Comparison of ENCODE assay signal across 23 cellular contexts in the genomic region with DNA sequence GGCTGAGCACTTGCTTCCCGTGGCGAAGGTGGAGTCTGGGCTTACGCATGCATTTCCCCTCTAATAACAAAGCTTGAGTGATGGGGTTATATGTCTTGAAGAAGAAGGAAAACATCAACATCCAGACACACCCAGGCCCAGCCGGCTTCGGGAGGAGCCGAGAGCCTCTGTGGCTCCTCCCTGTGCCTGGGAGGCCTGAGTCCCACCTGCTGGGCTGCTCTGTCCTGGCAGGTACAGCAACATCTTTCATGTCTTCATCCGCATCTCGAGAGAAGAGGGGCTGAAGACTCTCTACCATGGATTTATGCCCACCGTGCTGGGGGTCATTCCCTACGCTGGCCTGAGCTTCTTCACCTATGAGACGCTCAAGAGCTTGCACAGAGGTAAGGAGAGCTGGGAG. TPM values are rescaled to one million over a fixed set of nuclear protein-coding genes. Genes with fewer than 3 reads are reported as not detected.
DNase-seq lines count a peak whose midpoint lies in the region; ATAC-seq and TF ChIP-seq lines count a peak whose summit lies in the region.
"Had no signal": no experiment of that assay in that cellular context is flagged by ENCODE, and none has a peak within 500 bp of the region (broad histone marks: within the 10 kb centered on the region; RNA-seq: fewer than 3 reads in every experiment).

No MANE protein-coding gene starts in this region.

- no peak overlapping the region for H3K27ac Mint-ChIP-seq in GM23338
- no peak overlapping the region for H3K27ac Mint-ChIP-seq in endodermal cell
- H3K27ac Mint-ChIP-seq in type B pancreatic cell: peak overlapping the region; percentile 74

- no peaks in the 10 kb centered on the region for H3K36me3 ChIP-seq in GM23338 (ENCODE audit: insufficient read depth)
- no peaks in the 10 kb centered on the region for H3K36me3 ChIP-seq in endodermal cell (ENCODE audit: control insufficient read depth, insufficient read depth, low read length)
- H3K36me3 ChIP-seq: Peyer's patch, SJCRH30 had no signal

- H3K36me3 Mint-ChIP-seq in GM23338 (ENCODE audit: low read depth): peaks cover 7% of the 10 kb centered on the region; the same call in 2 of the 3 replicates
- H3K36me3 Mint-ChIP-seq in endodermal cell (ENCODE audit: low read depth): peaks cover 3% of the 10 kb centered on the region
- no peaks in the 10 kb centered on the region for H3K36me3 Mint-ChIP-seq in type B pancreatic cell

- no peak overlapping the region for H3K9ac ChIP-seq in endodermal cell (ENCODE audit: extremely low read depth, low read length, poor library complexity, severe bottlenecking)

- H3K9me3 ChIP-seq in endodermal cell (ENCODE audit: control insufficient read depth, low read length): no peaks in the 10 kb centered on the region
- H3K9me3 ChIP-seq: BLaER1 treated with 17β-estradiol and CSF1 and Interleukin-3, amounts not matched to agents 10 nM and 100 nM; Caco-2; Peyer's patch; SJCRH30 had no signal

- H3K4me3 Mint-ChIP-seq in GM23338: no peak overlapping the region; the same call in 2 of the 3 replicates
- no peak overlapping the region for H3K4me3 Mint-ChIP-seq in endodermal cell
- H3K4me3 Mint-ChIP-seq in type B pancreatic cell: peak overlapping the region; percentile 44
- H3K4me3 Mint-ChIP-seq: CD4-positive, alpha-beta memory T cell had no signal

- no peak for TF ChIP-seq CTCF in GM23338 (conservative IDR thresholded peaks at IDR 0.05; ENCODE audit: low read depth in 2 of 2)
- no peak for TF ChIP-seq CTCF in endodermal cell (conservative IDR thresholded peaks at IDR 0.05)
- no peak for TF ChIP-seq CTCF in type B pancreatic cell (conservative IDR thresholded peaks at IDR 0.05)

- H3K9me2 ChIP-seq in GM23338 (ENCODE audit: insufficient read depth): no peaks in the 10 kb centered on the region

- no peaks in the 10 kb centered on the region for H3K9me3 Mint-ChIP-seq in GM23338
- no peaks in the 10 kb centered on the region for H3K9me3 Mint-ChIP-seq in endodermal cell
- no peaks in the 10 kb centered on the region for H3K9me3 Mint-ChIP-seq in type B pancreatic cell
- H3K9me3 Mint-ChIP-seq: CD4-positive, alpha-beta memory T cell had no signal

- H2AFZ ChIP-seq in GM23338: no peak overlapping the region

- H3K27me3 ChIP-seq in GM23338 (ENCODE audit: insufficient read depth) (peaks cover 6% of the 10 kb centered on the region; the same call in 1 of the 2 replicates), endodermal cell (ENCODE audit: control insufficient read depth, insufficient read depth, low read length, poor library complexity, severe bottlenecking) (no peaks in the 10 kb centered on the region)
- H3K27me3 ChIP-seq: Peyer's patch, SJCRH30 had no signal

- H3K79me2 ChIP-seq in GM23338 (replicated peaks; ENCODE audit: insufficient read depth): no peaks in the 10 kb centered on the region

- H3F3A ChIP-seq in GM23338 (replicated peaks; ENCODE audit: low read depth): peaks cover 23% of the 10 kb centered on the region; the same call in 1 of the 2 replicates

- H4K20me1 ChIP-seq in GM23338 (replicated peaks; ENCODE audit: insufficient read depth): no peaks in the 10 kb centered on the region; the same call in 1 of the 2 replicates

- H3K4me1 Mint-ChIP-seq in GM23338: peaks cover 35% of the 10 kb centered on the region
- H3K4me1 Mint-ChIP-seq in endodermal cell: peaks cover 14% of the 10 kb centered on the region
- H3K4me1 Mint-ChIP-seq in type B pancreatic cell (ENCODE audit: unreplicated experiment): peaks cover 12% of the 10 kb centered on the region

- H3K4me2 ChIP-seq in GM23338: no peak overlapping the region

- H3K27ac ChIP-seq in GM23338 (ENCODE audit: low read depth) (no peak overlapping the region), endodermal cell (ENCODE audit: low read depth, low read length) (no peak overlapping the region)
- H3K27ac ChIP-seq: BLaER1 treated with 17β-estradiol and CSF1 and Interleukin-3, amounts not matched to agents 10 nM and 100 nM; HL-60; Peyer's patch; SJCRH30 had no signal

- ATAC-seq in GM23338: no peak
- ATAC-seq in GM18858 (IDR thresholded peaks at IDR 0.05; ENCODE audit: unreplicated experiment): no peak
- ATAC-seq: HepG2, K562 had no signal

- 84 to 89% methylated on average over 11 of the region's 11 CpGs for WGBS in endodermal cell (ENCODE audit: insufficient coverage in 1 of 2, insufficient read length in 1 of 2), 2 experiments

- DNase-seq in GM23338 (ENCODE audit: low spot score) (peak; percentile 52), NCI-H69 (lab: John Stamatoyannopoulos, UW) (peak; percentile 26), endodermal cell (peak; percentile 68), type B pancreatic cell (ENCODE audit: extremely low spot score, unreplicated experiment) (no peak), epidermal melanocyte (ENCODE audit: insufficient read length, low spot score) (no peak)
- no peak for DNase-seq in activated effector memory CD4-positive, alpha-beta T cell treated with Interleukin-2 at 50 U/mL for 16 hours
- DNase-seq: Caco-2, DND-41, MM.1S, NCI-H1048, NCI-H1417 treated with DMSO at 0.1 percent for 48 hours, NCI-H187, NCI-H2227 treated with DMSO at 0.1 percent for 48 hours, NCI-H510A treated with DMSO at 0.1 percent for 48 hours, NCI-H82, Peyer's patch, SJCRH30 had no signal

- H3K27me3 Mint-ChIP-seq in GM23338 (ENCODE audit: insufficient read depth, low read depth, poor library complexity) (peaks cover 36% of the 10 kb centered on the region), endodermal cell (ENCODE audit: insufficient read depth) (peaks cover 25% of the 10 kb centered on the region), type B pancreatic cell (peaks cover 15% of the 10 kb centered on the region)
- H3K27me3 Mint-ChIP-seq: CD4-positive, alpha-beta memory T cell had no signal

- H3K4me1 ChIP-seq in GM23338 (ENCODE audit: insufficient read depth) (peaks cover 26% of the 10 kb centered on the region), endodermal cell (ENCODE audit: control insufficient read depth, insufficient read depth, low read length) (no peaks in the 10 kb centered on the region)

- H3K4me3 ChIP-seq in GM23338: no peak overlapping the region
- no peak overlapping the region for H3K4me3 ChIP-seq in endodermal cell (ENCODE audit: low read length)
- H3K4me3 ChIP-seq: BLaER1 treated with 17β-estradiol and CSF1 and Interleukin-3, amounts not matched to agents 10 nM and 100 nM; K562; Peyer's patch; SJCRH30 had no signal

TF ChIP-seq in GM23338, 12 proteins besides CTCF, POLR2A, EP300 and RAD21 (continues in another document):
- TF ChIP-seq JUNB (IDR thresholded peaks at IDR 0.05; ENCODE audit: unreplicated experiment) (no peak), CREB1 (CRISPR knock-in tag; IDR thresholded peaks at IDR 0.05; ENCODE audit: low read depth) (no peak), ZNF331 (CRISPR knock-in tag; IDR thresholded peaks at IDR 0.05; ENCODE audit: low read depth) (no peak)
- TF ChIP-seq, protein P1, sequence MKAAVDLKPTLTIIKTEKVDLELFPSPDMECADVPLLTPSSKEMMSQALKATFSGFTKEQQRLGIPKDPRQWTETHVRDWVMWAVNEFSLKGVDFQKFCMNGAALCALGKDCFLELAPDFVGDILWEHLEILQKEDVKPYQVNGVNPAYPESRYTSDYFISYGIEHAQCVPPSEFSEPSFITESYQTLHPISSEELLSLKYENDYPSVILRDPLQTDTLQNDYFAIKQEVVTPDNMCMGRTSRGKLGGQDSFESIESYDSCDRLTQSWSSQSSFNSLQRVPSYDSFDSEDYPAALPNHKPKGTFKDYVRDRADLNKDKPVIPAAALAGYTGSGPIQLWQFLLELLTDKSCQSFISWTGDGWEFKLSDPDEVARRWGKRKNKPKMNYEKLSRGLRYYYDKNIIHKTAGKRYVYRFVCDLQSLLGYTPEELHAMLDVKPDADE (IDR thresholded peaks at IDR 0.05): no peak

RNA-seq across cellular contexts. Expression of a gene that starts 30.6 kb away (rescaled TPM):
- 59.3 and 59.5 TPM in 2 replicates for total RNA-seq in GM23338 (2014; rRNA removed; shearing (Covaris generic))
- polyA plus RNA-seq in GM23338 (2016; fragmentation: Nextera tagmentation; extraction: Ambion mirVana): 38.0 and 38.9 TPM in 2 replicates
- total RNA-seq in endodermal cell (10 to 100 TPM; 56.1 to 66.6 TPM), type B pancreatic cell (ENCODE audit: low replicate concordance) (29.1 and 45.2 TPM in 2 replicates)
- polyA plus RNA-seq in endodermal cell (2013, experiment 1 of 2): 40.4 TPM
- polyA plus RNA-seq in endodermal cell (2013, experiment 2 of 2): 37.8 TPM

RNA-seq across cellular contexts. Expression of a gene that starts 43.9 kb away (rescaled TPM):
- 5.7 and 7.3 TPM in 2 replicates for total RNA-seq in GM23338 (2014; rRNA removed; shearing (Covaris generic))
- 7.3 and 7.6 TPM in 2 replicates for polyA plus RNA-seq in GM23338 (2016; fragmentation: Nextera tagmentation; extraction: Ambion mirVana)
- total RNA-seq in endodermal cell (1 to 10 TPM; 6.6 to 7.2 TPM), type B pancreatic cell (ENCODE audit: low replicate concordance) (10.0 and 13.4 TPM in 2 replicates)
- polyA plus RNA-seq in endodermal cell (2013, experiment 1 of 2): 7.0 TPM
- 7.3 TPM for polyA plus RNA-seq in endodermal cell (2013, experiment 2 of 2)

Comparison
In these comparisons a context has a peak if more than half of its experiments do, and no peak if none do; other contexts are left out.
1. DNase-seq: peak in GM23338 (single experiment), NCI-H69 (single experiment) and endodermal cell (single experiment); none in type B pancreatic cell (single experiment), epidermal melanocyte (single experiment) and activated effector memory CD4-positive, alpha-beta T cell treated with Interleukin-2 at 50 U/mL for 16 hours (single experiment).